Comparison of ENCODE assay signal across 8 cellular contexts in the genomic region with DNA sequence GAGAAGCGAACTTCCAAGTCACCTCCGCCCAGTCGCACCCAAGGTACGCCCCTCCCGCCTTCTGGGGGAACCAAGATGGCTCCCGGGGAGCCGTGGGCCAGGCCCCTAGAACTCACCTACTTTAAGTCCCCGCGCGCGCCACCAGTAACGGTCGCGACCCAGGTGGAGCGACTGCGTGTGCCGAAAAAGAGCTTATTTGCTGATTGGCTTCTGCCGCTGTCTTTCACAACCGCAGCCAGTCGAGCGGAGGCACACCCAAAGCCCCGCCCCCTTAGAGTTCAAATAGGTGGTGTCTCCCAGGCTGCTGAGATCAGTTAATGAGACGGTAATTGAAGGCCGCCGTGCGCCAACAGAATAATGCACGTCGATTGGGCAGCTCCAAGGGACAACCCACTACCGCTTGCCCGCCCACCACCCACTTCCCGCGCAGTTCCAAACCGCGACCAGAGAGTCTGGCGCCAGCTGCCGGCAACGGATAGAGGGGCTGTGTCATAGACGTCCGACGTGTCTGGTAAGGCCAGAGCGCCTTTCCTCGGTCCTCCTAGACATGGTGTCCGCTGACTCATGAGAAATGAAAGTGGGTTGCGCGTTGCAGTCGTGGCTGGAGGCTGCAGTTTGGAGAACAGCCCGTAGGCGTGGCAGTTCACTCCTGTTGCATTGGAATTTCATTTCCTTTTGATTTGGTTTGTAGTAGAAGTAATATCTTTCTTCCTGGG. TPM values are rescaled to one million over a fixed set of nuclear protein-coding genes. Genes with fewer than 3 reads are reported as not detected.
DNase-seq lines count a peak whose midpoint lies in the region; ATAC-seq and TF ChIP-seq lines count a peak whose summit lies in the region.

A gene with protein sequence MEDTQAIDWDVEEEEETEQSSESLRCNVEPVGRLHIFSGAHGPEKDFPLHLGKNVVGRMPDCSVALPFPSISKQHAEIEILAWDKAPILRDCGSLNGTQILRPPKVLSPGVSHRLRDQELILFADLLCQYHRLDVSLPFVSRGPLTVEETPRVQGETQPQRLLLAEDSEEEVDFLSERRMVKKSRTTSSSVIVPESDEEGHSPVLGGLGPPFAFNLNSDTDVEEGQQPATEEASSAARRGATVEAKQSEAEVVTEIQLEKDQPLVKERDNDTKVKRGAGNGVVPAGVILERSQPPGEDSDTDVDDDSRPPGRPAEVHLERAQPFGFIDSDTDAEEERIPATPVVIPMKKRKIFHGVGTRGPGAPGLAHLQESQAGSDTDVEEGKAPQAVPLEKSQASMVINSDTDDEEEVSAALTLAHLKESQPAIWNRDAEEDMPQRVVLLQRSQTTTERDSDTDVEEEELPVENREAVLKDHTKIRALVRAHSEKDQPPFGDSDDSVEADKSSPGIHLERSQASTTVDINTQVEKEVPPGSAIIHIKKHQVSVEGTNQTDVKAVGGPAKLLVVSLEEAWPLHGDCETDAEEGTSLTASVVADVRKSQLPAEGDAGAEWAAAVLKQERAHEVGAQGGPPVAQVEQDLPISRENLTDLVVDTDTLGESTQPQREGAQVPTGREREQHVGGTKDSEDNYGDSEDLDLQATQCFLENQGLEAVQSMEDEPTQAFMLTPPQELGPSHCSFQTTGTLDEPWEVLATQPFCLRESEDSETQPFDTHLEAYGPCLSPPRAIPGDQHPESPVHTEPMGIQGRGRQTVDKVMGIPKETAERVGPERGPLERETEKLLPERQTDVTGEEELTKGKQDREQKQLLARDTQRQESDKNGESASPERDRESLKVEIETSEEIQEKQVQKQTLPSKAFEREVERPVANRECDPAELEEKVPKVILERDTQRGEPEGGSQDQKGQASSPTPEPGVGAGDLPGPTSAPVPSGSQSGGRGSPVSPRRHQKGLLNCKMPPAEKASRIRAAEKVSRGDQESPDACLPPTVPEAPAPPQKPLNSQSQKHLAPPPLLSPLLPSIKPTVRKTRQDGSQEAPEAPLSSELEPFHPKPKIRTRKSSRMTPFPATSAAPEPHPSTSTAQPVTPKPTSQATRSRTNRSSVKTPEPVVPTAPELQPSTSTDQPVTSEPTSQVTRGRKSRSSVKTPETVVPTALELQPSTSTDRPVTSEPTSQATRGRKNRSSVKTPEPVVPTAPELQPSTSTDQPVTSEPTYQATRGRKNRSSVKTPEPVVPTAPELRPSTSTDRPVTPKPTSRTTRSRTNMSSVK (N-terminal part only) (minus strand): TSS at position 153 of the 716 bp plus-strand sequence. CDS start 2,106 bp downstream, outside the sequence.

- H3K27ac ChIP-seq in heart right ventricle (peak within 1 kb of the TSS; percentile 76 to 99 (median 94)), upper lobe of right lung (peak within 1 kb of the TSS; percentile 84)

- no peaks in the 10 kb centered on the region for H3K27me3 ChIP-seq in heart right ventricle
- H3K27me3 ChIP-seq in upper lobe of right lung = no peaks in the 10 kb centered on the region

- H3K4me3 ChIP-seq in heart right ventricle (peak within 1 kb of the TSS; percentile 57 to 92 (median 69)), upper lobe of right lung (peak within 1 kb of the TSS; percentile 70)

- no peaks in the 10 kb centered on the region for H3K9me3 ChIP-seq in heart right ventricle
- H3K9me3 ChIP-seq in upper lobe of right lung = no peaks in the 10 kb centered on the region

- WGBS in heart right ventricle, 2 donors = 0 to 1% methylated on average over 48 of the region's 48 CpGs

- H3K36me3 Mint-ChIP-seq in T-helper 1 cell treated with Interleukin-12 subunit alpha and Interleukin-12 subunit beta and Interleukin-4 antibody, amounts not matched to agents 30 μg/mL and 1 μg/mL, for 36 hours (ENCODE audit: low read depth) = peaks cover 58% of the 10 kb centered on the region

- peaks cover 6% of the 10 kb centered on the region for H3K9me3 Mint-ChIP-seq in T-helper 1 cell treated with Interleukin-12 subunit alpha and Interleukin-12 subunit beta and Interleukin-4 antibody, amounts not matched to agents 30 μg/mL and 1 μg/mL, for 36 hours

- peaks cover 50% of the 10 kb centered on the region for H3K4me1 Mint-ChIP-seq in T-helper 1 cell treated with Interleukin-12 subunit alpha and Interleukin-12 subunit beta and Interleukin-4 antibody, amounts not matched to agents 30 μg/mL and 1 μg/mL, for 36 hours (ENCODE audit: low read depth)

- peak; percentile 70 for ATAC-seq in HG02884 (IDR thresholded peaks at IDR 0.05; ENCODE audit: unreplicated experiment)
- peak; percentile 83 to 93 (median 86) for ATAC-seq in heart right ventricle
- ATAC-seq in upper lobe of right lung = peak; percentile 87

- in situ Hi-C loops in GM13977 (cut with MboI; ENCODE audit: low pct_unique_long_range_greater_than_20kb, low sequenced_read_pairs, unreplicated experiment) = no loop called here

- peak within 1 kb of the TSS; percentile 100 for H3K27ac Mint-ChIP-seq in T-helper 1 cell treated with Interleukin-12 subunit alpha and Interleukin-12 subunit beta and Interleukin-4 antibody, amounts not matched to agents 30 μg/mL and 1 μg/mL, for 36 hours

- H3K36me3 ChIP-seq in heart right ventricle (peaks cover 0 to 39% (median 23%) of the 10 kb centered on the region in 9 donors), upper lobe of right lung (peaks cover 24% of the 10 kb centered on the region)

- no peaks in the 10 kb centered on the region for H3K27me3 Mint-ChIP-seq in T-helper 1 cell treated with Interleukin-12 subunit alpha and Interleukin-12 subunit beta and Interleukin-4 antibody, amounts not matched to agents 30 μg/mL and 1 μg/mL, for 36 hours (ENCODE audit: low read depth)

- H3K4me1 ChIP-seq in heart right ventricle = peaks cover 5 to 39% (median 36%) of the 10 kb centered on the region in 9 donors
- peaks cover 27% of the 10 kb centered on the region for H3K4me1 ChIP-seq in upper lobe of right lung

- DNase-seq in GM13977 (ENCODE audit: low spot score) (peak; percentile 94), NCI-H1694 (lab: John Stamatoyannopoulos, UW) (peak; percentile 98), amniotic stem cell (lab: John Stamatoyannopoulos, UW) (peak; percentile 99), heart right ventricle (peak; percentile 99 to 100), posterior vena cava (ENCODE audit: low spot score) (peak; percentile 100), upper lobe of right lung (peak; percentile 100)

- TF ChIP-seq CTCF in GM13977 (IDR thresholded peaks at IDR 0.05; ENCODE audit: extremely low read depth, insufficient read depth, missing control alignments) = peak; percentile 9
- TF ChIP-seq CTCF in heart right ventricle (IDR thresholded peaks at IDR 0.05) = peak; percentile 7 to 52 (median 44)
- TF ChIP-seq CTCF in upper lobe of right lung (IDR thresholded peaks at IDR 0.05) = peak; percentile 44

- H3K4me3 Mint-ChIP-seq in T-helper 1 cell treated with Interleukin-12 subunit alpha and Interleukin-12 subunit beta and Interleukin-4 antibody, amounts not matched to agents 30 μg/mL and 1 μg/mL, for 36 hours = peak within 1 kb of the TSS; percentile 99

- intact Hi-C loops in heart right ventricle (cut with DNase I) (loop anchor here in 3 of 10 donors (1.0 to 2.0 kb wide), 4 partner anchors 26 to 30 kb away; a partner anchor contains a TSS), posterior vena cava (cut with DNase I) (no loop called here), upper lobe of right lung (cut with DNase I) (no loop called here)

RNA-seq across cellular contexts. Expression of the gene that starts here (rescaled TPM):
- 10 to 100 TPM; 15.3 to 21.7 (median 19.5) TPM for total RNA-seq in heart right ventricle
- 10 to 100 TPM; 11.2 to 18.1 TPM for polyA plus RNA-seq in heart right ventricle
- 10 to 100 TPM; 24.4 to 25.0 TPM for total RNA-seq in posterior vena cava
- 32.8 TPM for total RNA-seq in upper lobe of right lung

Comparison
In these comparisons a context has a peak if more than half of its experiments do, and no peak if none do; other contexts are left out.
1. Peak in every context shown above with its lines: DNase-seq, ATAC-seq, H3K4me3 ChIP-seq and H3K27ac ChIP-seq.